9 cellular contexts compared by ENCODE assay signal in genomic region chr21:31347435-31348032, GRCh38.
DNase-seq lines count a peak whose midpoint lies in the region; ATAC-seq lines count a peak whose summit lies in the region.
"Had no signal": no experiment of that assay in that cellular context is flagged by ENCODE, and none has a peak within 500 bp of the region (broad histone marks: within the 10 kb centered on the region; RNA-seq: fewer than 3 reads in every experiment).

No MANE protein-coding gene starts in this region.

- H3K27me3 ChIP-seq in endocrine pancreas (ENCODE audit: control insufficient read depth, insufficient read depth, low read length) = no peaks in the 10 kb centered on the region

- ATAC-seq in GM18511 (IDR thresholded peaks at IDR 0.05; ENCODE audit: unreplicated experiment) (no peak), HG03457 (IDR thresholded peaks at IDR 0.05; ENCODE audit: unreplicated experiment) (no peak)

- DNase-seq in NCI-H2081 (lab: John Stamatoyannopoulos, UW) = peak; percentile 16 to 31
- no peak for DNase-seq in NCI-H2081 treated with DMSO at 0.1 percent for 48 hours (lab: John Stamatoyannopoulos, UW)
- DNase-seq in NCI-H774 (lab: John Stamatoyannopoulos, UW) = peak; percentile 1
- DNase-seq in retina = peak; percentile 24
- DNase-seq in COLO668 (lab: John Stamatoyannopoulos, UW; ENCODE audit: unreplicated experiment) = no peak
- DNase-seq: stimulated activated CD4-positive, alpha-beta T cell treated with anti-CD3 and anti-CD28 coated beads, Interleukin-4, amount 100 ng/mL, for 24 hours had no signal

- peaks cover 9% of the 10 kb centered on the region for H3K4me1 ChIP-seq in endocrine pancreas (ENCODE audit: control insufficient read depth, insufficient read depth, low read length)

- no peaks in the 10 kb centered on the region for H3K36me3 ChIP-seq in endocrine pancreas (ENCODE audit: control insufficient read depth, insufficient read depth, low read length)

- peak overlapping the region; percentile 70 for H3K4me3 ChIP-seq in endocrine pancreas (ENCODE audit: control insufficient read depth, insufficient read depth, low read length)

- H3K9me3 ChIP-seq in endocrine pancreas (ENCODE audit: control insufficient read depth, low read length) = no peaks in the 10 kb centered on the region

- no peak overlapping the region for H3K9ac ChIP-seq in endocrine pancreas (ENCODE audit: control insufficient read depth, insufficient read depth, low read length)

Comparison
In these comparisons a context has a peak if more than half of its experiments do, and no peak if none do; other contexts are left out.
1. DNase-seq: peak in NCI-H2081 (2 of 2), NCI-H774 (single experiment) and retina (single experiment); none in NCI-H2081 treated with DMSO at 0.1 percent for 48 hours (single experiment) and COLO668 (single experiment).